ENCODE assay signal across 23 cellular contexts in genomic region chr2:141728142-141728541, GRCh38.
"Had no signal": no experiment of that assay in that cellular context is flagged by ENCODE, and none has a peak within 500 bp of the region (broad histone marks: within the 10 kb centered on the region; RNA-seq: fewer than 3 reads in every experiment).

No MANE protein-coding gene starts in this region.

- H3K36me3 Mint-ChIP-seq: activated naive CD4-positive, alpha-beta T cell treated with anti-CD3 and anti-CD28 coated beads, Interleukin-2, amount 50 U/mL, for 24 hours; immature natural killer cell; naive thymus-derived CD4-positive, alpha-beta T cell; stimulated activated memory B cell treated with anti-CD40 and anti-IgM and Interleukin-4, amounts not matched to agents 10 μg/mL and 1 μg/mL and 100 μg/mL, for 72 hours had no signal

- DNase-seq: activated CD4-positive, alpha-beta T cell treated with anti-CD3 and anti-CD28 coated beads, Interleukin-2, amount 50 U/mL, for 1 hour; activated CD8-positive, alpha-beta T cell treated with anti-CD3 and anti-CD28 coated beads for 36 hours; activated naive CD8-positive, alpha-beta T cell treated with anti-CD3 and anti-CD28 coated beads, Interleukin-2, amount 50 U/mL, for 24 hours; activated T-cell treated with anti-CD3 and anti-CD28 coated beads, Interleukin-2, amount 50 U/mL, for 4 hours; central memory CD4-positive, alpha-beta T cell; immature natural killer cell; midbrain; naive thymus-derived CD4-positive, alpha-beta T cell; stimulated activated CD4-positive, alpha-beta T cell treated with anti-CD3 and anti-CD28 coated beads, Interleukin-1b, Interleukin-23, amount 100 ng/mL, for 48 hours; stimulated activated CD4-positive, alpha-beta T cell treated with anti-CD3 and anti-CD28 coated beads, Interleukin-4, amount 100 ng/mL, for 4 hours; stimulated activated CD8-positive, alpha-beta memory T cell treated with anti-CD3 and anti-CD28 coated beads, Interleukin-4, amount 100 ng/mL, for 48 hours; stimulated activated naive CD8-positive, alpha-beta T cell treated with anti-CD3 and anti-CD28 coated beads, Interleukin-15, amount 100 ng/mL, for 72 hours; substantia nigra; T-helper 17 cell; T1000; upper lobe of left lung had no signal

- H3K4me1 Mint-ChIP-seq: activated naive CD4-positive, alpha-beta T cell treated with anti-CD3 and anti-CD28 coated beads, Interleukin-2, amount 50 U/mL, for 24 hours; activated naive CD8-positive, alpha-beta T cell treated with anti-CD3 and anti-CD28 coated beads, Interleukin-2, amount 50 U/mL, for 24 hours; immature natural killer cell; naive thymus-derived CD4-positive, alpha-beta T cell; stimulated activated memory B cell treated with anti-CD40 and anti-IgM and Interleukin-4, amounts not matched to agents 10 μg/mL and 1 μg/mL and 100 μg/mL, for 72 hours; stimulated activated naive CD8-positive, alpha-beta T cell treated with anti-CD3 and anti-CD28 coated beads, Interleukin-15, amount 100 ng/mL, for 72 hours; T-helper 17 cell had no signal

- H3K27me3 Mint-ChIP-seq: activated CD8-positive, alpha-beta T cell treated with anti-CD3 and anti-CD28 coated beads for 36 hours; activated naive CD4-positive, alpha-beta T cell treated with anti-CD3 and anti-CD28 coated beads, Interleukin-2, amount 50 U/mL, for 24 hours; activated naive CD8-positive, alpha-beta T cell treated with anti-CD3 and anti-CD28 coated beads, Interleukin-2, amount 50 U/mL, for 24 hours; dendritic cell treated with granulocyte-macrophage colony-stimulating factor and Interleukin-4, amounts not matched to agents 40 ng/mL and 50 ng/mL, for 4 days; naive thymus-derived CD4-positive, alpha-beta T cell; stimulated activated memory B cell treated with anti-CD40 and anti-IgM and Interleukin-4, amounts not matched to agents 10 μg/mL and 1 μg/mL and 100 μg/mL, for 72 hours; stimulated activated naive CD8-positive, alpha-beta T cell treated with anti-CD3 and anti-CD28 coated beads, Interleukin-15, amount 100 ng/mL, for 72 hours; T-helper 17 cell had no signal

- ATAC-seq: activated CD8-positive, alpha-beta T cell treated with anti-CD3 and anti-CD28 coated beads for 36 hours; activated naive CD8-positive, alpha-beta T cell treated with anti-CD3 and anti-CD28 coated beads, Interleukin-2, amount 50 U/mL, for 24 hours; activated T-cell treated with anti-CD3 and anti-CD28 coated beads, Interleukin-2, amount 50 U/mL, for 4 hours; naive thymus-derived CD4-positive, alpha-beta T cell; stimulated activated naive CD8-positive, alpha-beta T cell treated with anti-CD3 and anti-CD28 coated beads, Interleukin-15, amount 100 ng/mL, for 72 hours; T-helper 17 cell had no signal

- H3K36me3 ChIP-seq: breast epithelium, right atrium auricular region, upper lobe of left lung had no signal

- H3K27ac ChIP-seq: breast epithelium, right atrium auricular region, upper lobe of left lung had no signal

- H3K4me3 Mint-ChIP-seq: activated CD8-positive, alpha-beta T cell treated with anti-CD3 and anti-CD28 coated beads for 36 hours; activated naive CD4-positive, alpha-beta T cell treated with anti-CD3 and anti-CD28 coated beads, Interleukin-2, amount 50 U/mL, for 24 hours; activated naive CD8-positive, alpha-beta T cell treated with anti-CD3 and anti-CD28 coated beads, Interleukin-2, amount 50 U/mL, for 24 hours; activated T-cell treated with anti-CD3 and anti-CD28 coated beads, Interleukin-2, amount 50 U/mL, for 4 hours; dendritic cell treated with granulocyte-macrophage colony-stimulating factor and Interleukin-4, amounts not matched to agents 40 ng/mL and 50 ng/mL, for 4 days; immature natural killer cell; naive thymus-derived CD4-positive, alpha-beta T cell; stimulated activated memory B cell treated with anti-CD40 and anti-IgM and Interleukin-4, amounts not matched to agents 10 μg/mL and 1 μg/mL and 100 μg/mL, for 72 hours; stimulated activated naive CD8-positive, alpha-beta T cell treated with anti-CD3 and anti-CD28 coated beads, Interleukin-15, amount 100 ng/mL, for 72 hours; T-helper 17 cell had no signal

- H3K4me1 ChIP-seq: breast epithelium, right atrium auricular region, upper lobe of left lung had no signal

- H3K9me3 Mint-ChIP-seq: activated naive CD8-positive, alpha-beta T cell treated with anti-CD3 and anti-CD28 coated beads, Interleukin-2, amount 50 U/mL, for 24 hours; stimulated activated memory B cell treated with anti-CD40 and anti-IgM and Interleukin-4, amounts not matched to agents 10 μg/mL and 1 μg/mL and 100 μg/mL, for 72 hours had no signal

- H3K9me3 ChIP-seq: breast epithelium, right atrium auricular region, upper lobe of left lung had no signal

- H3K27me3 ChIP-seq: breast epithelium, right atrium auricular region, upper lobe of left lung had no signal

- H3K4me3 ChIP-seq: breast epithelium, right atrium auricular region, smooth muscle cell, upper lobe of left lung had no signal

- H3K27ac Mint-ChIP-seq: activated CD8-positive, alpha-beta T cell treated with anti-CD3 and anti-CD28 coated beads for 36 hours; activated naive CD4-positive, alpha-beta T cell treated with anti-CD3 and anti-CD28 coated beads, Interleukin-2, amount 50 U/mL, for 24 hours; activated naive CD8-positive, alpha-beta T cell treated with anti-CD3 and anti-CD28 coated beads, Interleukin-2, amount 50 U/mL, for 24 hours; activated T-helper 2 cell treated with anti-CD3 and anti-CD28 coated beads, Interferon-gamma antibody, Interleukin-2, Interleukin-4, amounts not matched to agents 10 μg/mL and 5 μg/mL and 100 μg/mL, durations not matched to agents 14 hours and 24 hours and 36 hours; dendritic cell treated with granulocyte-macrophage colony-stimulating factor and Interleukin-4, amounts not matched to agents 40 ng/mL and 50 ng/mL, for 4 days; immature natural killer cell; naive thymus-derived CD4-positive, alpha-beta T cell; stimulated activated memory B cell treated with anti-CD40 and anti-IgM and Interleukin-4, amounts not matched to agents 10 μg/mL and 1 μg/mL and 100 μg/mL, for 72 hours; stimulated activated naive CD8-positive, alpha-beta T cell treated with anti-CD3 and anti-CD28 coated beads, Interleukin-15, amount 100 ng/mL, for 72 hours; T-helper 17 cell had no signal
